In genomic region chr15:90761629-90762028, GRCh38 we compare ENCODE assay signal across 17 cellular contexts. TPM values are rescaled to one million over a fixed set of nuclear protein-coding genes. Genes with fewer than 3 reads are reported as not detected.
A peak's percentile ranks its signal among the peaks of the same experiment; 100 is the strongest.
DNase-seq lines count a peak whose midpoint lies in the region; TF ChIP-seq lines count a peak whose summit lies in the region.
"Had no signal": no experiment of that assay in that cellular context is flagged by ENCODE, and none has a peak within 500 bp of the region (broad histone marks: within the 10 kb centered on the region; RNA-seq: fewer than 3 reads in every experiment).

No MANE protein-coding gene starts in this region.

- no peak overlapping the region for H3K9ac ChIP-seq in iPS-18a (ENCODE audit: low read length)

- no peak for TF ChIP-seq CTCF in dorsolateral prefrontal cortex (IDR thresholded peaks at IDR 0.05 in 54 of 56, conservative IDR thresholded peaks at IDR 0.05 in 2 of 56; ENCODE audit: low read depth in 1 of 56, partially characterized antibody in 56 of 56)
- no peak for TF ChIP-seq CTCF in suprapubic skin (IDR thresholded peaks at IDR 0.05)
- TF ChIP-seq CTCF in transverse colon (IDR thresholded peaks at IDR 0.05): no peak

- WGBS in suprapubic skin: 83% methylated on average over 3 of the region's 3 CpGs
- 91 to 98% methylated on average over 3 of the region's 3 CpGs for WGBS in transverse colon (ENCODE audit: low coverage in 1 of 2), 2 donors

- no peaks in the 10 kb centered on the region for H3K9me3 ChIP-seq in iPS-18a (ENCODE audit: control insufficient read depth, low read depth, low read length)
- H3K9me3 ChIP-seq in suprapubic skin: no peaks in the 10 kb centered on the region
- H3K9me3 ChIP-seq in transverse colon: no peaks in the 10 kb centered on the region
- H3K9me3 ChIP-seq: stomach, uterus had no signal

- H3K36me3 ChIP-seq in iPS-18a (ENCODE audit: control insufficient read depth, low read depth, low read length) (peaks cover 43% of the 10 kb centered on the region), suprapubic skin (no peaks in the 10 kb centered on the region), transverse colon (no peaks in the 10 kb centered on the region)
- H3K36me3 ChIP-seq: stomach, uterus had no signal

- intact Hi-C loops in dorsolateral prefrontal cortex (cut with DNase I): no loop called here
- intact Hi-C loops in transverse colon (cut with DNase I; ENCODE audit: low total_unique reads): no loop called here

- H3K27me3 ChIP-seq in dorsolateral prefrontal cortex: no peaks in the 10 kb centered on the region
- no peaks in the 10 kb centered on the region for H3K27me3 ChIP-seq in iPS-18a (ENCODE audit: control insufficient read depth, insufficient read depth, low read length)
- H3K27me3 ChIP-seq in suprapubic skin: no peaks in the 10 kb centered on the region
- H3K27me3 ChIP-seq in transverse colon: no peaks in the 10 kb centered on the region
- H3K27me3 ChIP-seq: foreskin keratinocyte, stomach, uterus had no signal

- TF ChIP-seq EP300 in suprapubic skin (IDR thresholded peaks at IDR 0.05): no peak
- TF ChIP-seq EP300 in transverse colon (IDR thresholded peaks at IDR 0.05; ENCODE audit: low read depth): no peak

- peak; percentile 51 for DNase-seq in NOMO-1 treated with dmso at 0.1 percent for 144 hours (lab: John Stamatoyannopoulos, UW; ENCODE audit: unreplicated experiment)
- no peak for DNase-seq in NOMO-1 treated with DMSO at 0.1 percent for 48 hours (lab: John Stamatoyannopoulos, UW; ENCODE audit: unreplicated experiment)
- DNase-seq in dorsolateral prefrontal cortex: no peak
- DNase-seq in suprapubic skin (ENCODE audit: low spot score in 2 of 2): no peak
- no peak for DNase-seq in MV-4-11 (lab: John Stamatoyannopoulos, UW)
- DNase-seq in stimulated activated CD4-positive, alpha-beta T cell treated with anti-CD3 and anti-CD28 coated beads, Interleukin-4, amount 100 ng/mL, for 4 hours: no peak
- no peak for DNase-seq in transverse colon
- DNase-seq: activated CD4-positive, alpha-beta T cell treated with anti-CD3 and anti-CD28 coated beads for 36 hours; activated naive CD8-positive, alpha-beta T cell treated with anti-CD3 and anti-CD28 coated beads, Interleukin-2, amount 50 U/mL, for 24 hours; DMS79; foreskin keratinocyte; NCI-H2107; NCI-H524 had no signal

- TF ChIP-seq POLR2A in suprapubic skin (IDR thresholded peaks at IDR 0.05) (no peak), transverse colon (IDR thresholded peaks at IDR 0.05) (no peak)

- in situ Hi-C loops in transverse colon (cut with MboI; ENCODE audit: low pct_ligation_motif_present in 1 of 4, low pct_unique_long_range_greater_than_20kb in 1 of 4, low sequenced_read_pairs in 3 of 4): no loop called here

- H3K4me1 ChIP-seq in iPS-18a (ENCODE audit: control insufficient read depth, low read depth, low read length): peaks cover 26% of the 10 kb centered on the region
- peaks cover 20% of the 10 kb centered on the region for H3K4me1 ChIP-seq in suprapubic skin
- no peaks in the 10 kb centered on the region for H3K4me1 ChIP-seq in transverse colon
- H3K4me1 ChIP-seq: foreskin keratinocyte, stomach, uterus had no signal

- H3K27ac ChIP-seq in dorsolateral prefrontal cortex (peak overlapping the region in 47 of 59 donors; percentile 0 to 86 (median 72)), iPS-18a (ENCODE audit: low read length) (peak overlapping the region; percentile 41), suprapubic skin (peak overlapping the region; percentile 75), transverse colon (peak overlapping the region in 1 of 4 donors; percentile 24)
- H3K27ac ChIP-seq: 22Rv1, foreskin keratinocyte, uterus had no signal

- peak overlapping the region in 3 of 59 donors; percentile 2 to 36 (median 12) for H3K4me3 ChIP-seq in dorsolateral prefrontal cortex
- peak overlapping the region; percentile 30 for H3K4me3 ChIP-seq in iPS-18a (ENCODE audit: low read length)
- no peak overlapping the region for H3K4me3 ChIP-seq in suprapubic skin
- no peak overlapping the region for H3K4me3 ChIP-seq in transverse colon
- H3K4me3 ChIP-seq: stomach, uterus had no signal

RNA-seq across cellular contexts. Expression of gene BLM, which starts 44.5 kb away (rescaled TPM):
- total RNA-seq in dorsolateral prefrontal cortex: 10 to 100 TPM in 3 of 120 experiments, 1 to 10 TPM in 117; 1.9 to 12.9 (median 5.7) TPM
- total RNA-seq in suprapubic skin: 1 to 10 TPM in 1 of 4 donors, under 1 TPM in 3; 0.72 to 2.4 (median 0.84) TPM
- total RNA-seq in transverse colon: 1 to 10 TPM; 1.5 to 6.4 (median 2.0) TPM
